ENCODE assay signal across 8 cellular contexts in genomic region chr12:8373744-8374143, GRCh38.
DNase-seq lines count a peak whose midpoint lies in the region; ATAC-seq, FAIRE-seq and TF ChIP-seq lines count a peak whose summit lies in the region.
"Not testable (repeated sequence)": the region's sequence is repeated elsewhere in the genome, so short reads cannot be mapped to it uniquely, and the experiment has no call there.

No MANE protein-coding gene starts in this region.

- H3K27me3 Mint-ChIP-seq in type B pancreatic cell = not testable (repeated sequence)

- peak overlapping the region; percentile 100 for H3K27ac ChIP-seq in Karpas-422 (ENCODE audit: low read length)
- not testable (repeated sequence) for H3K27ac ChIP-seq in OCI-LY3 (ENCODE audit: low read length); fibroblast of lung (ENCODE audit: insufficient read depth, low read length); HepG2 (ENCODE audit: extremely low read length, insufficient read depth, low read length)

- TF ChIP-seq CTCF in GM13976 (IDR thresholded peaks at IDR 0.05; ENCODE audit: borderline replicate concordance, control extremely low read depth, extremely low read depth, insufficient read depth, missing control alignments) = not testable (repeated sequence)
- peak; percentile 34; the same call in 1 of the 2 replicates for TF ChIP-seq CTCF in OCI-LY3 (IDR thresholded peaks at IDR 0.05; ENCODE audit: low read depth, low read length)
- peak; percentile 20 for TF ChIP-seq CTCF in astrocyte of the cerebellum (IDR thresholded peaks at IDR 0.05; ENCODE audit: low read depth, low read length, missing control alignments)
- peak; percentile 55 to 58 for TF ChIP-seq CTCF in fibroblast of lung (conservative IDR thresholded peaks at IDR 0.05 in 1 of 2, IDR thresholded peaks at IDR 0.05 in 1 of 2; ENCODE audit: low read depth in 1 of 2, low read length in 2 of 2)
- peak; percentile 47 for TF ChIP-seq CTCF in HepG2 (CRISPR knock-in tag; IDR thresholded peaks at IDR 0.05)
- TF ChIP-seq CTCF in type B pancreatic cell (conservative IDR thresholded peaks at IDR 0.05) = peak; percentile 64

- 6% methylated on average over 5 of the region's 5 CpGs for WGBS in HepG2 (ENCODE audit: low lambda C conversion rate)

- H3K9me3 Mint-ChIP-seq in type B pancreatic cell = not testable (repeated sequence)

- POLR2A ChIA-PET in HepG2 (lab: Yijun Ruan, JAX) = not testable (repeated sequence)

- not testable (repeated sequence) for H4K20me1 ChIP-seq in Karpas-422 (ENCODE audit: insufficient read depth, low read depth, low read length); OCI-LY3 (ENCODE audit: insufficient read depth, low read length); fibroblast of lung (ENCODE audit: control insufficient read depth, extremely low read depth, insufficient read depth, low read length); HepG2 (ENCODE audit: insufficient read depth, low read length)

- H3K36me3 Mint-ChIP-seq in type B pancreatic cell = not testable (repeated sequence)

- not testable (repeated sequence) for H2AFZ ChIP-seq in Karpas-422 (ENCODE audit: low read length); OCI-LY3 (ENCODE audit: low read depth, low read length); fibroblast of lung (ENCODE audit: low read length); HepG2 (ENCODE audit: low read length)

- ATAC-seq in HepG2 = not testable (repeated sequence)

- H3K36me3 ChIP-seq in Karpas-422 (ENCODE audit: insufficient read depth, low read length); OCI-LY3 (replicated peaks; ENCODE audit: low read depth, low read length); fibroblast of lung (ENCODE audit: control insufficient read depth, insufficient read depth, low read length); HepG2 (replicated peaks in 1 of 2; ENCODE audit: control insufficient read depth in 1 of 2, insufficient read depth in 2 of 2, low read length in 2 of 2): not testable (repeated sequence)

- not testable (repeated sequence) for H3K27ac Mint-ChIP-seq in type B pancreatic cell

- not testable (repeated sequence) for TF ChIP-seq POLR2A in HepG2 (IDR thresholded peaks at IDR 0.05; ENCODE audit: insufficient read depth in 1 of 2, low read depth in 2 of 2, low read length in 2 of 2)

- H3K9me2 ChIP-seq in Karpas-422 (replicated peaks; ENCODE audit: insufficient read depth, low read length) = not testable (repeated sequence)

- FAIRE-seq in HepG2 (lab: Jason Lieb, UNC) = not testable (repeated sequence)

- TF ChIP-seq EP300 in HepG2 (IDR thresholded peaks at IDR 0.05; ENCODE audit: low read depth in 2 of 2, low read length in 2 of 2); HepG2 (CRISPR knock-in tag; IDR thresholded peaks at IDR 0.05; ENCODE audit: borderline replicate concordance): not testable (repeated sequence)

- intact Hi-C loops in HepG2 (cut with micrococcal nuclease; ENCODE audit: unreplicated experiment) = loop anchor here (5.0 kb wide), 1 partner anchor 136 kb away; no protein-coding TSS in a partner anchor

- H3K4me2 ChIP-seq in Karpas-422 (ENCODE audit: low read depth, low read length, poor library complexity, severe bottlenecking); OCI-LY3 (ENCODE audit: low read length); fibroblast of lung (ENCODE audit: extremely low read depth, insufficient read depth, low read length); HepG2 (ENCODE audit: low read depth, low read length): not testable (repeated sequence)

- not testable (repeated sequence) for H3K4me1 Mint-ChIP-seq in type B pancreatic cell (ENCODE audit: unreplicated experiment)

- peaks cover 95% of the 10 kb centered on the region for H3K4me1 ChIP-seq in Karpas-422 (ENCODE audit: low read length)
- not testable (repeated sequence) for H3K4me1 ChIP-seq in OCI-LY3 (ENCODE audit: low read length); fibroblast of lung (ENCODE audit: control insufficient read depth, extremely low read depth, insufficient read depth, low read length); HepG2 (ENCODE audit: insufficient read depth, low read length)

- H3K9ac ChIP-seq in Karpas-422 (ENCODE audit: low read length) = peak overlapping the region; percentile 34; the same call in 1 of the 2 replicates
- not testable (repeated sequence) for H3K9ac ChIP-seq in OCI-LY3 (ENCODE audit: low read length); fibroblast of lung (ENCODE audit: insufficient read depth, low read length); HepG2 (ENCODE audit: insufficient read depth, low read depth, low read length)

- not testable (repeated sequence) for H3K27me3 ChIP-seq in Karpas-422 (ENCODE audit: low read length); OCI-LY3 (ENCODE audit: low read depth, low read length); fibroblast of lung (ENCODE audit: control insufficient read depth, insufficient read depth, low read length); HepG2 (ENCODE audit: control insufficient read depth in 1 of 2, insufficient read depth in 2 of 2, low read length in 2 of 2)

- H3K79me2 ChIP-seq in Karpas-422 (ENCODE audit: low read length) = peaks cover 37% of the 10 kb centered on the region
- H3K79me2 ChIP-seq in OCI-LY3 (ENCODE audit: low read length); fibroblast of lung (ENCODE audit: control insufficient read depth, insufficient read depth, low read length); HepG2 (ENCODE audit: insufficient read depth, low read length): not testable (repeated sequence)

- CTCF ChIA-PET in HepG2 (lab: Yijun Ruan, JAX; ENCODE audit: low intra/inter-chr PET ratio, low total read pairs) = not testable (repeated sequence)

- in situ Hi-C loops in Caki2 (cut with HindIII; ENCODE audit: low pct_unique_long_range_greater_than_20kb, low sequenced_read_pairs); GM13976 (cut with MboI; ENCODE audit: low sequenced_read_pairs, unreplicated experiment); astrocyte of the cerebellum (cut with HindIII; ENCODE audit: low sequenced_read_pairs); HepG2 (cut with HindIII; ENCODE audit: extremely low pct_ligation_motif_present, low pct_unique_long_range_greater_than_20kb): not testable (repeated sequence)

- not testable (repeated sequence) for H3K4me3 Mint-ChIP-seq in type B pancreatic cell

- DNase-seq in Caki2 (ENCODE audit: low read depth) = peak; percentile 18
- peak; percentile 4 for DNase-seq in GM13976 (ENCODE audit: low spot score)
- DNase-seq in Karpas-422 = peak; percentile 90
- DNase-seq in astrocyte of the cerebellum (ENCODE audit: low read depth); type B pancreatic cell (ENCODE audit: extremely low spot score, unreplicated experiment): not testable (repeated sequence)
- peak in 1 of 2 donors; percentile 5 for DNase-seq in fibroblast of lung (ENCODE audit: low read depth in 2 of 2)
- peak; percentile 9 for DNase-seq in HepG2 (ENCODE audit: low spot score)

- not testable (repeated sequence) for BruUV-seq in HepG2 (replicated peaks; lab: Mats Ljungman, UMichigan)

- not testable (repeated sequence) for TF ChIP-seq RAD21 in HepG2 (CRISPR knock-in tag; IDR thresholded peaks at IDR 0.05)

- not testable (repeated sequence) for H3K4me3 ChIP-seq in Karpas-422 (ENCODE audit: low read length); OCI-LY3 (ENCODE audit: low read length); astrocyte of the cerebellum (ENCODE audit: low read depth, low read length); fibroblast of lung (replicated peaks in 1 of 4; ENCODE audit: control extremely low read depth in 1 of 4, insufficient read depth in 1 of 4, low read depth in 3 of 4, low read length in 4 of 4); HepG2 (replicated peaks in 1 of 3; ENCODE audit: insufficient read depth in 1 of 3, low read depth in 2 of 3, low read length in 3 of 3)

- H3K9me3 ChIP-seq in Karpas-422 (ENCODE audit: low read length); OCI-LY3 (ENCODE audit: insufficient read depth, low read length); fibroblast of lung (ENCODE audit: control insufficient read depth, insufficient read depth, low read depth, low read length); HepG2 (ENCODE audit: low read length): not testable (repeated sequence)

TF ChIP-seq in HepG2, 621 proteins besides CTCF, POLR2A, EP300 and RAD21:
- TF ChIP-seq STAG1 (CRISPR knock-in tag; IDR thresholded peaks at IDR 0.05) = peak; percentile 43
- peak; percentile 67; the same call in 1 of the 2 replicates for TF ChIP-seq ZNF362 (CRISPR knock-in tag; IDR thresholded peaks at IDR 0.05; ENCODE audit: borderline replicate concordance)
- TF ChIP-seq SMC3 (IDR thresholded peaks at IDR 0.05; ENCODE audit: low read length) = peak; percentile 35
